21 cellular contexts compared by ENCODE assay signal in genomic region chr5:83428126-83428525, GRCh38. TPM values are rescaled to one million over a fixed set of nuclear protein-coding genes. Genes with fewer than 3 reads are reported as not detected.
DNase-seq lines count a peak whose midpoint lies in the region; ATAC-seq, FAIRE-seq and TF ChIP-seq lines count a peak whose summit lies in the region.
"Had no signal": no experiment of that assay in that cellular context is flagged by ENCODE, and none has a peak within 500 bp of the region (broad histone marks: within the 10 kb centered on the region; RNA-seq: fewer than 3 reads in every experiment).

No MANE protein-coding gene starts in this region.

- 0 out of 2 replicates have a peak overlapping the region, but pooled peaks have one; percentile 1 for H3K27ac ChIP-seq in DND-41 (ENCODE audit: low read length)
- H3K27ac ChIP-seq in IMR-90 (ENCODE audit: insufficient read depth, low read length), result no peak overlapping the region
- no peak overlapping the region for H3K27ac ChIP-seq in GM12878 (ENCODE audit: control insufficient read depth, insufficient read depth)
- H3K27ac ChIP-seq in left ventricle myocardium inferior (replicated peaks), result no peak overlapping the region
- H3K27ac ChIP-seq in CD8-positive, alpha-beta memory T cell (ENCODE audit: low read depth, low read length), result no peak overlapping the region

- no peak for TF ChIP-seq POLR2A in IMR-90 (IDR thresholded peaks at IDR 0.05; ENCODE audit: low read depth, low read length)
- TF ChIP-seq POLR2A in GM12878 (IDR thresholded peaks at IDR 0.05; ENCODE audit: low read depth, low read length), result no peak

- H3K56ac ChIP-seq in IMR-90 (ENCODE audit: extremely low read depth, insufficient read depth, low read length), result no peak overlapping the region

- H3K36me3 Mint-ChIP-seq in CD8-positive, alpha-beta memory T cell, result no peaks in the 10 kb centered on the region

- no peak for TF ChIP-seq EP300 in GM12878 (IDR thresholded peaks at IDR 0.05; ENCODE audit: borderline replicate concordance in 1 of 2, control insufficient read depth in 1 of 2, low read depth in 2 of 2, low read length in 2 of 2)

- no peak overlapping the region for H2BK20ac ChIP-seq in IMR-90 (ENCODE audit: low read depth, low read length)

- H3K4me2 ChIP-seq in DND-41 (ENCODE audit: insufficient read depth, low read length), result no peak overlapping the region
- no peak overlapping the region for H3K4me2 ChIP-seq in IMR-90 (ENCODE audit: low read depth, low read length)
- H3K4me2 ChIP-seq in GM12878 (ENCODE audit: control insufficient read depth, insufficient read depth), result no peak overlapping the region
- H3K4me2 ChIP-seq: GM23338 had no signal

- H3K27me3 Mint-ChIP-seq in CD8-positive, alpha-beta memory T cell, result peaks cover 0 to 9% of the 10 kb centered on the region in 2 donors

- RAD21 ChIA-PET in GM12878 (lab: Charles Lee; ENCODE audit: unreplicated experiment), result interaction anchor here (1.1 to 1.9 kb wide), 2 partner anchors 20 to 543 kb away, joined by 3 to 6 read pairs; no protein-coding TSS in a partner anchor

- H3K18ac ChIP-seq in IMR-90 (ENCODE audit: low read depth, low read length), result no peak overlapping the region; the same call in 1 of the 2 replicates

- H2BK15ac ChIP-seq in IMR-90 (ENCODE audit: low read depth, low read length), result no peak overlapping the region

- H3K4ac ChIP-seq in IMR-90 (ENCODE audit: low read depth, low read length), result no peak overlapping the region

- H3K9ac ChIP-seq in DND-41 (ENCODE audit: low read depth, low read length) (no peak overlapping the region), IMR-90 (ENCODE audit: low read depth, low read length) (no peak overlapping the region), GM12878 (ENCODE audit: control insufficient read depth, insufficient read depth, low read length) (no peak overlapping the region)

- H2AK5ac ChIP-seq in IMR-90 (ENCODE audit: low read depth, low read length), result no peak overlapping the region

- dilution Hi-C loops in IMR-90 (cut with HindIII; ENCODE audit: low sequenced_read_pairs, unreplicated experiment), result no loop called here

- peaks cover 5% of the 10 kb centered on the region; the same call in 1 of the 2 replicates for H3K4me1 ChIP-seq in DND-41 (ENCODE audit: insufficient read depth, low read length)
- no peaks in the 10 kb centered on the region for H3K4me1 ChIP-seq in IMR-90 (ENCODE audit: control insufficient read depth, insufficient read depth, low read length)
- peaks cover 4% of the 10 kb centered on the region; the same call in 1 of the 2 replicates for H3K4me1 ChIP-seq in GM12878 (ENCODE audit: control insufficient read depth, insufficient read depth, low read length)
- H3K4me1 ChIP-seq in left ventricle myocardium inferior, result no peaks in the 10 kb centered on the region
- no peaks in the 10 kb centered on the region for H3K4me1 ChIP-seq in CD8-positive, alpha-beta memory T cell (ENCODE audit: insufficient read depth, low read length)

- no peak overlapping the region for H4K8ac ChIP-seq in IMR-90 (ENCODE audit: low read depth in 2 of 2, low read length in 2 of 2)

- CTCF ChIA-PET in IMR-90 (lab: Yijun Ruan, JAX), result no interaction called here
- CTCF ChIA-PET in GM12878 (lab: Yijun Ruan, JAX), result interaction anchor here (0.7 to 4.0 kb wide), 5 partner anchors 12 to 1075 kb away, joined by 3 to 20 read pairs (median 9); no protein-coding TSS in a partner anchor
- CTCF ChIA-PET in CD8-positive, alpha-beta memory T cell (lab: Charles Lee), result no interaction called here

- no peaks in the 10 kb centered on the region for H3K9me3 Mint-ChIP-seq in CD8-positive, alpha-beta memory T cell
- H3K9me3 Mint-ChIP-seq: GM23338 had no signal

- H2AK9ac ChIP-seq in IMR-90 (replicated peaks; ENCODE audit: low read depth, low read length, poor library complexity), result no peak overlapping the region

- no peak overlapping the region for H3K4me3 Mint-ChIP-seq in CD8-positive, alpha-beta memory T cell
- H3K4me3 Mint-ChIP-seq: GM23338 had no signal

- no peak overlapping the region for H3K14ac ChIP-seq in IMR-90 (replicated peaks; ENCODE audit: low read depth, low read length)

- H3K9me3 ChIP-seq in DND-41 (ENCODE audit: insufficient read depth, low read length, severe bottlenecking) (no peaks in the 10 kb centered on the region), IMR-90 (ENCODE audit: control insufficient read depth, insufficient read depth, low read length) (no peaks in the 10 kb centered on the region), GM12878 (replicated peaks; ENCODE audit: control insufficient read depth, insufficient read depth, low read length) (no peaks in the 10 kb centered on the region; the same call in 2 of the 3 replicates), left ventricle myocardium inferior (replicated peaks) (no peaks in the 10 kb centered on the region)
- no peaks in the 10 kb centered on the region for H3K9me3 ChIP-seq in CD8-positive, alpha-beta memory T cell (ENCODE audit: low read length)

- SMC1A ChIA-PET in GM12878 (lab: Charles Lee; ENCODE audit: uncharacterized antibody, unreplicated experiment), result interaction anchor here (0.7 to 1.7 kb wide), 6 partner anchors 9 to 695 kb away, joined by 3 to 5 read pairs (median 3); no protein-coding TSS in a partner anchor

- H2BK5ac ChIP-seq in IMR-90 (ENCODE audit: low read depth, low read length, poor library complexity, severe bottlenecking), result no peak overlapping the region

- peak overlapping the region; percentile 37; the same call in 1 of the 2 replicates for H2AFZ ChIP-seq in DND-41 (ENCODE audit: low read depth, low read length)
- H2AFZ ChIP-seq in IMR-90 (replicated peaks; ENCODE audit: low read length, poor library complexity), result no peak overlapping the region
- H2AFZ ChIP-seq in GM12878 (ENCODE audit: control insufficient read depth, low read depth, low read length), result no peak overlapping the region
- H2AFZ ChIP-seq: GM23338 had no signal

- BruUV-seq in IMR-90 (replicated peaks; lab: Mats Ljungman, UMichigan) (no TSS peak), GM12878 (replicated peaks; lab: Mats Ljungman, UMichigan) (no TSS peak)

- no peak overlapping the region for H4K5ac ChIP-seq in IMR-90 (ENCODE audit: low read depth, low read length)

- in situ Hi-C loops in IMR-90 (cut with MboI; ENCODE audit: low sequenced_read_pairs), result loop anchor here (25.0 kb wide), 1 partner anchor 791 kb away; no protein-coding TSS in a partner anchor
- in situ Hi-C loops in GM12878 (cut with MboI), result loop anchor here (25.0 kb wide), 1 partner anchor 791 kb away; no protein-coding TSS in a partner anchor

- TF ChIP-seq RAD21 in IMR-90 (IDR thresholded peaks at IDR 0.05; ENCODE audit: low read length), result no peak
- no peak for TF ChIP-seq RAD21 in GM12878 (IDR thresholded peaks at IDR 0.05; ENCODE audit: insufficient read depth, low read depth, low read length)

- H3K79me1 ChIP-seq in IMR-90 (ENCODE audit: low read depth in 1 of 2, low read length in 2 of 2), result no peaks in the 10 kb centered on the region

- no peak overlapping the region for H2BK120ac ChIP-seq in IMR-90 (ENCODE audit: low read depth, low read length)

- H3K27ac Mint-ChIP-seq in CD8-positive, alpha-beta memory T cell, result no peak overlapping the region
- H3K27ac Mint-ChIP-seq: GM23338 had no signal

- no peak for TF ChIP-seq CTCF in DND-41 (IDR thresholded peaks at IDR 0.05; ENCODE audit: borderline replicate concordance, extremely low read depth, low read length, poor library complexity, severe bottlenecking)
- no peak for TF ChIP-seq CTCF in IMR-90 (conservative IDR thresholded peaks at IDR 0.05; ENCODE audit: low read depth, low read length)
- TF ChIP-seq CTCF in GM12878 (IDR thresholded peaks at IDR 0.05 in 2 of 3, conservative IDR thresholded peaks at IDR 0.05 in 1 of 3; ENCODE audit: control insufficient read depth in 2 of 3, extremely low read depth in 1 of 3, insufficient read depth in 1 of 3, low read depth in 3 of 3, low read length in 3 of 3), result no peak
- TF ChIP-seq CTCF in left ventricle myocardium inferior (IDR thresholded peaks at IDR 0.05; ENCODE audit: borderline replicate concordance), result no peak

- H3K79me2 ChIP-seq in DND-41 (ENCODE audit: insufficient read depth, low read length), result no peaks in the 10 kb centered on the region
- H3K79me2 ChIP-seq in GM12878 (ENCODE audit: control insufficient read depth, insufficient read depth, low read length), result no peaks in the 10 kb centered on the region

- POLR2A ChIA-PET in IMR-90 (lab: Charles Lee; ENCODE audit: unreplicated experiment), result no interaction called here
- POLR2A ChIA-PET in GM12878 (lab: Charles Lee), result no interaction called here
- POLR2A ChIA-PET in CD8-positive, alpha-beta memory T cell (lab: Charles Lee), result no interaction called here

- no peak overlapping the region for H4K91ac ChIP-seq in IMR-90 (ENCODE audit: insufficient read depth, low read depth, low read length)

- WGBS in IMR-90 (ENCODE audit: extremely low coverage in 2 of 2, insufficient read length in 1 of 2), 2 experiments, result no CpG with 5 or more reads among the region's 1 CpG
- 95% methylated on average over 1 of the region's 1 CpG for WGBS in GM12878 (ENCODE audit: insufficient coverage, insufficient replicate concordance, low lambda C conversion rate, missing lambda C conversion rate)

- H4K20me1 ChIP-seq in DND-41 (ENCODE audit: insufficient read depth, low read length) (no peaks in the 10 kb centered on the region), IMR-90 (ENCODE audit: insufficient read depth, low read length) (no peaks in the 10 kb centered on the region), GM12878 (ENCODE audit: control insufficient read depth, insufficient read depth) (no peaks in the 10 kb centered on the region)

- no peaks in the 10 kb centered on the region for H3K9me1 ChIP-seq in IMR-90 (ENCODE audit: insufficient read depth, low read length)

- no peaks in the 10 kb centered on the region for H3K27me3 ChIP-seq in DND-41 (ENCODE audit: insufficient read depth, low read length, poor library complexity)
- no peaks in the 10 kb centered on the region for H3K27me3 ChIP-seq in IMR-90 (ENCODE audit: control insufficient read depth, insufficient read depth, low read length)
- no peaks in the 10 kb centered on the region for H3K27me3 ChIP-seq in GM12878 (replicated peaks in 1 of 2; ENCODE audit: control insufficient read depth in 2 of 2, insufficient read depth in 2 of 2, low read length in 1 of 2)
- no peaks in the 10 kb centered on the region for H3K27me3 ChIP-seq in left ventricle myocardium inferior (ENCODE audit: low read depth)
- no peaks in the 10 kb centered on the region for H3K27me3 ChIP-seq in CD8-positive, alpha-beta memory T cell (ENCODE audit: insufficient read depth, low read length, poor library complexity, severe bottlenecking)

- H3K36me3 ChIP-seq in DND-41 (ENCODE audit: insufficient read depth, low read length), result no peaks in the 10 kb centered on the region
- no peaks in the 10 kb centered on the region for H3K36me3 ChIP-seq in IMR-90 (ENCODE audit: control insufficient read depth, insufficient read depth, low read length)
- H3K36me3 ChIP-seq in GM12878 (ENCODE audit: control insufficient read depth in 2 of 2, insufficient read depth in 2 of 2, low read length in 1 of 2), result no peaks in the 10 kb centered on the region
- no peaks in the 10 kb centered on the region for H3K36me3 ChIP-seq in left ventricle myocardium inferior
- H3K36me3 ChIP-seq in CD8-positive, alpha-beta memory T cell (ENCODE audit: insufficient read depth, low read length), result no peaks in the 10 kb centered on the region

- DNase-seq in DND-41 (no peak), IMR-90 (peak; percentile 39), GM12878 (ENCODE audit: low read depth, low spot score) (no peak), fibroblast of the conjunctiva (ENCODE audit: low read depth) (peak; percentile 4), NCI-H774 (lab: John Stamatoyannopoulos, UW) (no peak), NCI-H1436 treated with DMSO at 0.1 percent for 48 hours (lab: John Stamatoyannopoulos, UW) (no peak), left ventricle myocardium inferior (no peak)
- DNase-seq in CD8-positive, alpha-beta memory T cell, result no peak
- DNase-seq: DMS79; HCEC 1CT; MM.1S; NCI-H1048; NCI-H1436; NCI-H1930; NCI-H510A; NK-92 treated with Interleukin-12 subunit alpha and Interleukin-12 subunit beta, amount 100 ng/mL, for 24 hours; Right ventricle myocardium superior had no signal

- intact Hi-C loops in IMR-90 (cut with micrococcal nuclease) (no loop called here), GM12878 (cut with micrococcal nuclease; ENCODE audit: unreplicated experiment) (loop anchor here (10.0 kb wide), 1 partner anchor 613 kb away; no protein-coding TSS in a partner anchor), left ventricle myocardium inferior (cut with micrococcal nuclease) (no loop called here)

- no peaks in the 10 kb centered on the region for H3K4me1 Mint-ChIP-seq in CD8-positive, alpha-beta memory T cell

- no peak for FAIRE-seq in GM12878 (lab: Jason Lieb, UNC)
- FAIRE-seq: A204.1, GM12892, K562 had no signal

- no peak overlapping the region for H3K23ac ChIP-seq in IMR-90 (ENCODE audit: low read depth, low read length)

- H3K4me3 ChIP-seq in DND-41 (ENCODE audit: low read depth in 1 of 2, low read length in 2 of 2) (no peak overlapping the region), IMR-90 (ENCODE audit: insufficient read depth, low read depth, low read length) (no peak overlapping the region), GM12878 (no peak overlapping the region), left ventricle myocardium inferior (no peak overlapping the region)
- H3K4me3 ChIP-seq in CD8-positive, alpha-beta memory T cell (ENCODE audit: low read length), result no peak overlapping the region
- H3K4me3 ChIP-seq: GM23338, K562 had no signal

- ATAC-seq in DND-41 (ENCODE audit: insufficient read depth, low read depth) (peak; percentile 52; the same call in 2 of the 3 replicates), IMR-90 (ENCODE audit: low read depth) (no peak), GM12878 (no peak)
- ATAC-seq: GM23338, K562 had no signal

RNA-seq across cellular contexts. Expression of gene VCAN, which starts 43.4 kb away (rescaled TPM):
- total RNA-seq in IMR-90 (2012; rRNA removed) (158 and 159 TPM in 2 replicates), GM12878 (2014; rRNA removed) (7.1 and 9.2 TPM in 2 replicates), GM12878 (2014; rRNA removed; fragmentation: Illumina TruSeq; extraction: Trizol) (7.2 and 9.4 TPM in 2 replicates), GM12878 (2021) (12.3 and 15.2 TPM in 2 replicates), left ventricle myocardium inferior (25.2 TPM)
- polyA plus RNA-seq in IMR-90 (2012; rRNA removed) (45.3 and 47.5 TPM in 2 replicates), GM12878 (2011; rRNA removed) (1.2 TPM in 2 replicates), GM12878 (2014; fragmentation: Illumina TruSeq; extraction: Trizol) (7.9 and 10.3 TPM in 2 replicates), GM12878 (2014; fragmentation: Nextera tagmentation; extraction: Ambion mirVana) (1 to 10 TPM; 1.4 to 1.5 TPM), GM12878 (2014; rRNA removed) (5.8 and 7.2 TPM in 2 replicates), GM12878 (2016; fragmentation: Nextera tagmentation; extraction: Ambion mirVana) (1 to 10 TPM; 2.9 to 3.2 TPM)
- 20.7 and 25.5 TPM in 2 replicates for polyA plus RNA-seq in IMR-90 (2012; cell fraction: cytosol; rRNA removed)
- polyA plus RNA-seq in IMR-90 (2012; cell fraction: nucleus; rRNA removed; ENCODE audit: low replicate concordance), result 17.1 and 53.0 TPM in 2 replicates
- total RNA-seq in GM12878 (2013; cell fraction: nucleolus; rRNA removed), result 12.8 and 15.6 TPM in 2 replicates
- 3.8 TPM for polyA plus RNA-seq in GM12878 (2011; ENCODE audit: low read depth)
- polyA plus RNA-seq in GM12878 (2011; cell fraction: cytosol; rRNA removed), result 0.74 and 0.96 TPM in 2 replicates
- polyA plus RNA-seq in GM12878 (2011; cell fraction: nucleus; rRNA removed), result 2.4 and 3.4 TPM in 2 replicates
- 1.2 and 1.4 TPM in 2 replicates for polyA plus RNA-seq in GM12878 (2012)
- polyA minus RNA-seq in GM12878 (2011; rRNA and poly(A)+ RNA removed), result 3.0 and 4.2 TPM in 2 replicates
- 0.67 and 0.94 TPM in 2 replicates for polyA minus RNA-seq in GM12878 (2011; cell fraction: cytosol; rRNA and poly(A)+ RNA removed)
- polyA minus RNA-seq in GM12878 (2011; cell fraction: nucleus; rRNA and poly(A)+ RNA removed), result 5.3 and 6.0 TPM in 2 replicates
- total RNA-seq in CD8-positive, alpha-beta memory T cell, result under 1 TPM; 0.24 to 0.33 TPM
- polyA plus RNA-seq in CD8-positive, alpha-beta memory T cell, result not detected

Comparison
In these comparisons a context has a peak if more than half of its experiments do, and no peak if none do; other contexts are left out.
1. DNase-seq: peak in IMR-90 (single experiment) and fibroblast of the conjunctiva (single experiment); none in DND-41 (single experiment), GM12878 (single experiment), NCI-H774 (single experiment), NCI-H1436 treated with DMSO at 0.1 percent for 48 hours (single experiment), left ventricle myocardium inferior (single experiment) and CD8-positive, alpha-beta memory T cell (0 of 5).
2. RNA of gene VCAN, which starts 43.4 kb away (total RNA-seq): 158 to 159 TPM in IMR-90, 25.2 TPM in left ventricle myocardium inferior (single experiment) and 7.1 to 15.6 TPM in GM12878; 0.24 to 0.33 TPM in CD8-positive, alpha-beta memory T cell; every median in the first group is over 4 times any median in the second.